Comparison of ENCODE assay signal across 25 cellular contexts in genomic region chr11:2828585-2829330, GRCh38.
"Had no signal": no experiment of that assay in that cellular context is flagged by ENCODE, and none has a peak within 500 bp of the region (broad histone marks: within the 10 kb centered on the region; RNA-seq: fewer than 3 reads in every experiment).

No MANE protein-coding gene starts in this region.

- H3K9me3 ChIP-seq: mucosa of descending colon, pancreas had no signal

- H3K27ac ChIP-seq: coronary artery, foreskin keratinocyte, pancreas, skin epidermis had no signal

- H3K4me3 ChIP-seq: coronary artery, mucosa of descending colon, pancreas, skin epidermis, tibial nerve had no signal

- H3K27me3 Mint-ChIP-seq: activated B cell treated with CpG ODN at 0.5 μM for 24 hours; activated CD4-positive, alpha-beta T cell treated with anti-CD3 and anti-CD28 coated beads, Interleukin-2, amount 10 ng/mL, durations not matched to agents 24 days and 14 days; activated naive CD8-positive, alpha-beta T cell; naive thymus-derived CD4-positive, alpha-beta T cell had no signal

- DNase-seq: activated B cell treated with CpG ODN at 0.5 μM for 24 hours; activated CD4-positive, alpha-beta T cell treated with anti-CD3 and anti-CD28 coated beads, Interleukin-2, amount 10 ng/mL, durations not matched to agents 24 days and 14 days; activated CD8-positive, alpha-beta memory T cell treated with anti-CD3 and anti-CD28 coated beads, Interleukin-2, amount 50 U/mL, for 4 hours; activated CD8-positive, alpha-beta T cell treated with anti-CD3 and anti-CD28 coated beads, Interleukin-2, amount 10 ng/mL, durations not matched to agents 7 days and 5 days; activated effector memory CD4-positive, alpha-beta T cell treated with anti-CD3 and anti-CD28 coated beads, Interleukin-2, amount 50 U/mL, for 16 hours; activated T-cell treated with anti-CD3 and anti-CD28 coated beads, Interleukin-2, amount 50 U/mL, for 48 hours; amniotic stem cell; central memory CD4-positive, alpha-beta T cell; effector CD8-positive, alpha-beta T cell; foreskin keratinocyte; head of caudate nucleus; naive thymus-derived CD4-positive, alpha-beta T cell; retina; stimulated activated CD4-positive, alpha-beta T cell treated with anti-CD3 and anti-CD28 coated beads, Interleukin-4, amount 100 ng/mL, for 24 hours; stimulated activated naive CD4-positive, alpha-beta T cell; substantia nigra had no signal

- H3K4me3 Mint-ChIP-seq: activated B cell treated with CpG ODN at 0.5 μM for 24 hours; activated CD4-positive, alpha-beta T cell treated with anti-CD3 and anti-CD28 coated beads, Interleukin-2, amount 10 ng/mL, durations not matched to agents 24 days and 14 days; activated CD8-positive, alpha-beta T cell treated with anti-CD3 and anti-CD28 coated beads, Interleukin-2, amount 10 ng/mL, durations not matched to agents 7 days and 5 days; activated naive CD8-positive, alpha-beta T cell; naive thymus-derived CD4-positive, alpha-beta T cell; T-helper 1 cell treated with Interleukin-12 subunit alpha and Interleukin-12 subunit beta and Interleukin-4 antibody, amounts not matched to agents 30 μg/mL and 1 μg/mL, for 36 hours had no signal

- H3K27ac Mint-ChIP-seq: activated B cell treated with CpG ODN at 0.5 μM for 24 hours; activated CD4-positive, alpha-beta T cell treated with anti-CD3 and anti-CD28 coated beads, Interleukin-2, amount 10 ng/mL, durations not matched to agents 24 days and 14 days; activated CD8-positive, alpha-beta T cell treated with anti-CD3 and anti-CD28 coated beads, Interleukin-2, amount 10 ng/mL, durations not matched to agents 7 days and 5 days; activated naive CD8-positive, alpha-beta T cell; T-helper 1 cell treated with Interleukin-12 subunit alpha and Interleukin-12 subunit beta and Interleukin-4 antibody, amounts not matched to agents 30 μg/mL and 1 μg/mL, for 36 hours had no signal

- H3K36me3 ChIP-seq: pancreas, tibial nerve had no signal

- H3K27me3 ChIP-seq: pancreas, tibial nerve had no signal

- FAIRE-seq: pancreas, TTC549 had no signal

- H3K4me1 ChIP-seq: pancreas had no signal

- ATAC-seq: activated CD8-positive, alpha-beta T cell treated with anti-CD3 and anti-CD28 coated beads, Interleukin-2, amount 10 ng/mL, durations not matched to agents 7 days and 5 days; foreskin keratinocyte; mucosa of descending colon; naive thymus-derived CD4-positive, alpha-beta T cell; pancreas; SK-N-SH treated with all-trans-retinoic acid at 6 μM for 48 hours had no signal

- H3K4me1 Mint-ChIP-seq: activated B cell treated with CpG ODN at 0.5 μM for 24 hours; activated CD4-positive, alpha-beta T cell treated with anti-CD3 and anti-CD28 coated beads, Interleukin-2, amount 10 ng/mL, durations not matched to agents 24 days and 14 days had no signal
